26 cellular contexts compared by ENCODE assay signal in genomic region chr16:78284957-78285434, GRCh38.
"Had no signal": no experiment of that assay in that cellular context is flagged by ENCODE, and none has a peak within 500 bp of the region (broad histone marks: within the 10 kb centered on the region; RNA-seq: fewer than 3 reads in every experiment).

No MANE protein-coding gene starts in this region.

- H3K27me3 ChIP-seq: adrenal gland, sigmoid colon, upper lobe of right lung had no signal

- H3K4me1 Mint-ChIP-seq: activated T-helper 17 cell treated with anti-CD3 and anti-CD28 coated beads, Interleukin-2, amount 50 U/mL, for 72 hours; immature natural killer cell; T-cell had no signal

- H3K36me3 ChIP-seq: adrenal gland, left ventricle myocardium inferior, sigmoid colon, thoracic aorta, upper lobe of right lung had no signal

- H3K9me3 ChIP-seq: adrenal gland, left ventricle myocardium inferior, sigmoid colon, thoracic aorta, upper lobe of right lung had no signal

- H3K27ac ChIP-seq: adrenal gland, left ventricle myocardium inferior, sigmoid colon, thoracic aorta, upper lobe of right lung, VCaP had no signal

- H3K4me3 Mint-ChIP-seq: activated T-cell treated with anti-CD3 and anti-CD28 coated beads, Interleukin-2, amount 50 U/mL, for 24 hours; activated T-helper 17 cell treated with anti-CD3 and anti-CD28 coated beads, Interleukin-2, amount 50 U/mL, for 72 hours; immature natural killer cell; T-cell; T-helper 2 cell treated with Interferon-gamma antibody and Interleukin-4, amounts not matched to agents 5 μg/mL and 100 μg/mL, for 36 hours had no signal

- ATAC-seq: activated naive CD4-positive, alpha-beta T cell treated with anti-CD3 and anti-CD28 coated beads, Interleukin-2, amount 50 U/mL, for 72 hours; activated T-helper 17 cell treated with anti-CD3 and anti-CD28 coated beads, Interleukin-2, amount 50 U/mL, for 72 hours; T-cell; upper lobe of right lung had no signal

- H3K27me3 Mint-ChIP-seq: activated T-cell treated with anti-CD3 and anti-CD28 coated beads, Interleukin-2, amount 50 U/mL, for 24 hours; activated T-helper 17 cell treated with anti-CD3 and anti-CD28 coated beads, Interleukin-2, amount 50 U/mL, for 72 hours; T-cell had no signal

- H3K27ac Mint-ChIP-seq: activated naive CD4-positive, alpha-beta T cell treated with anti-CD3 and anti-CD28 coated beads, Interleukin-2, amount 50 U/mL, for 72 hours; activated T-cell treated with anti-CD3 and anti-CD28 coated beads, Interleukin-2, amount 50 U/mL, for 24 hours; activated T-helper 17 cell treated with anti-CD3 and anti-CD28 coated beads, Interleukin-2, amount 50 U/mL, for 72 hours; T-cell; T-helper 2 cell treated with Interferon-gamma antibody and Interleukin-4, amounts not matched to agents 5 μg/mL and 100 μg/mL, for 36 hours had no signal

- H3K4me1 ChIP-seq: adrenal gland, left ventricle myocardium inferior, upper lobe of right lung had no signal

- H3K9me3 Mint-ChIP-seq: activated naive CD4-positive, alpha-beta T cell treated with anti-CD3 and anti-CD28 coated beads, Interleukin-2, amount 50 U/mL, for 72 hours; activated T-cell treated with anti-CD3 and anti-CD28 coated beads, Interleukin-2, amount 50 U/mL, for 24 hours; activated T-helper 17 cell treated with anti-CD3 and anti-CD28 coated beads, Interleukin-2, amount 50 U/mL, for 72 hours; T-cell; T-helper 2 cell treated with Interferon-gamma antibody and Interleukin-4, amounts not matched to agents 5 μg/mL and 100 μg/mL, for 36 hours had no signal

- H3K36me3 Mint-ChIP-seq: activated naive CD4-positive, alpha-beta T cell treated with anti-CD3 and anti-CD28 coated beads, Interleukin-2, amount 50 U/mL, for 72 hours; immature natural killer cell had no signal

- H3K4me3 ChIP-seq: adrenal gland, left ventricle myocardium inferior, sigmoid colon, thoracic aorta, upper lobe of right lung had no signal

- FAIRE-seq: astrocyte had no signal

- DNase-seq: activated CD4-positive, alpha-beta T cell treated with anti-CD3 and anti-CD28 coated beads, Interleukin-2, amount 50 U/mL, for 4 hours; activated CD4-positive, CD25-positive, alpha-beta regulatory T cell treated with anti-CD3 and anti-CD28 coated beads, Interleukin-2, amount 50 U/mL, for 72 hours; activated CD8-positive, alpha-beta memory T cell treated with anti-CD3 and anti-CD28 coated beads for 24 hours; activated CD8-positive, alpha-beta memory T cell treated with anti-CD3 and anti-CD28 coated beads, Interleukin-2, amount 50 U/mL, for 4 hours; activated T-cell treated with anti-CD3 and anti-CD28 coated beads, Interleukin-2, amount 50 U/mL, for 24 hours; adrenal gland; central memory CD4-positive, alpha-beta T cell; dermis blood vessel endothelial cell; effector CD8-positive, alpha-beta T cell; foreskin melanocyte; immature natural killer cell; left ventricle myocardium inferior; mammary epithelial cell; occipital lobe; sigmoid colon; stimulated activated CD4-positive, alpha-beta T cell treated with anti-CD3 and anti-CD28 coated beads, Interleukin-2, amount 100 ng/mL, for 48 hours; stimulated activated CD8-positive, alpha-beta memory T cell treated with anti-CD3 and anti-CD28 coated beads, Interleukin-4, amount 100 ng/mL, for 48 hours; stimulated activated naive CD4-positive, alpha-beta T cell treated with Interleukin-2 at 50 U/mL for 16 hours; T-cell; upper lobe of right lung had no signal
